ENCODE assay signal across 31 cellular contexts in genomic region chr2:118633371-118633770, GRCh38.
"Had no signal": no experiment of that assay in that cellular context is flagged by ENCODE, and none has a peak within 500 bp of the region (broad histone marks: within the 10 kb centered on the region; RNA-seq: fewer than 3 reads in every experiment).

No MANE protein-coding gene starts in this region.

- H3K27ac ChIP-seq: neural progenitor cell, ovary, parathyroid adenoma, psoas muscle, right lobe of liver, sigmoid colon, spleen, suprapubic skin, testis, tibial artery, transverse colon, upper lobe of right lung, uterus had no signal

- H3K4me3 Mint-ChIP-seq: naive B cell; natural killer cell treated with Interleukin-12 subunit alpha and Interleukin-12 subunit beta and Interleukin-15 and Interleukin-18, amount 100 ng/mL, for 72 hours; stimulated activated memory B cell treated with anti-CD40 and anti-IgM and Interleukin-4, amounts not matched to agents 10 μg/mL and 1 μg/mL and 100 μg/mL, for 72 hours; stimulated activated naive CD8-positive, alpha-beta T cell treated with anti-CD3 and anti-CD28 coated beads, Interleukin-15, amount 100 ng/mL, for 72 hours; type B pancreatic cell had no signal

- H2AFZ ChIP-seq: neural progenitor cell, parathyroid adenoma had no signal

- H3K4me2 ChIP-seq: neural progenitor cell, smooth muscle cell had no signal

- H3K9me3 ChIP-seq: ovary, psoas muscle, right lobe of liver, sigmoid colon, spleen, suprapubic skin, testis, tibial artery, transverse colon, upper lobe of right lung, uterus had no signal

- H3K36me3 Mint-ChIP-seq: naive thymus-derived CD8-positive, alpha-beta T cell; natural killer cell treated with Interleukin-12 subunit alpha and Interleukin-12 subunit beta and Interleukin-15 and Interleukin-18, amount 100 ng/mL, for 72 hours; neural progenitor cell; stimulated activated memory B cell treated with anti-CD40 and anti-IgM and Interleukin-4, amounts not matched to agents 10 μg/mL and 1 μg/mL and 100 μg/mL, for 72 hours; type B pancreatic cell had no signal

- H3K27ac Mint-ChIP-seq: naive B cell; natural killer cell treated with Interleukin-12 subunit alpha and Interleukin-12 subunit beta and Interleukin-15 and Interleukin-18, amount 100 ng/mL, for 72 hours; neural progenitor cell; progenitor cell of endocrine pancreas; stimulated activated memory B cell treated with anti-CD40 and anti-IgM and Interleukin-4, amounts not matched to agents 10 μg/mL and 1 μg/mL and 100 μg/mL, for 72 hours; stimulated activated naive CD8-positive, alpha-beta T cell treated with anti-CD3 and anti-CD28 coated beads, Interleukin-15, amount 100 ng/mL, for 72 hours; type B pancreatic cell had no signal

- H3K9me3 Mint-ChIP-seq: type B pancreatic cell had no signal

- H3K4me3 ChIP-seq: neural progenitor cell, ovary, psoas muscle, right lobe of liver, sigmoid colon, smooth muscle cell, spleen, suprapubic skin, testis, tibial artery, transverse colon, upper lobe of right lung, uterus had no signal

- H3K27me3 ChIP-seq: ovary, right lobe of liver, sigmoid colon, spleen, suprapubic skin, testis, tibial artery, transverse colon, upper lobe of right lung, uterus had no signal

- H3K4me1 Mint-ChIP-seq: naive B cell; stimulated activated memory B cell treated with anti-CD40 and anti-IgM and Interleukin-4, amounts not matched to agents 10 μg/mL and 1 μg/mL and 100 μg/mL, for 72 hours; stimulated activated naive CD8-positive, alpha-beta T cell treated with anti-CD3 and anti-CD28 coated beads, Interleukin-15, amount 100 ng/mL, for 72 hours had no signal

- DNase-seq: naive B cell; naive thymus-derived CD8-positive, alpha-beta T cell; occipital lobe; ovary; posterior cingulate gyrus; psoas muscle; right lobe of liver; sigmoid colon; spleen; stimulated activated CD4-positive, alpha-beta T cell treated with anti-CD3 and anti-CD28 coated beads, Interleukin-12 subunit alpha, Interleukin-12 subunit beta, amount 100 ng/mL, for 4 hours; stimulated activated CD4-positive, alpha-beta T cell treated with anti-CD3 and anti-CD28 coated beads, Interleukin-1b, Interleukin-23, amount 100 ng/mL, for 48 hours; stimulated activated CD4-positive, alpha-beta T cell treated with anti-CD3 and anti-CD28 coated beads, Interleukin-4, amount 100 ng/mL, for 1 hour; stimulated activated CD4-positive, alpha-beta T cell treated with anti-CD3 and anti-CD28 coated beads, Interleukin-4, amount 100 ng/mL, for 4 hours; stimulated activated CD8-positive, alpha-beta memory T cell treated with anti-CD3 and anti-CD28 coated beads, Interleukin-4, amount 100 ng/mL, for 48 hours; stimulated activated naive CD4-positive, alpha-beta T cell; stimulated activated naive CD8-positive, alpha-beta T cell treated with anti-CD3 and anti-CD28 coated beads, Interleukin-15, amount 100 ng/mL, for 72 hours; substantia nigra; testis; tibial artery; transverse colon; upper lobe of right lung; uterus had no signal

- H3K36me3 ChIP-seq: neural progenitor cell, ovary, right lobe of liver, sigmoid colon, spleen, suprapubic skin, tibial artery, transverse colon, upper lobe of right lung, uterus had no signal

- H3K4me1 ChIP-seq: neural progenitor cell, parathyroid adenoma, psoas muscle, right lobe of liver, sigmoid colon, spleen, suprapubic skin, testis, tibial artery, transverse colon, upper lobe of right lung, uterus had no signal

- H3K27me3 Mint-ChIP-seq: natural killer cell treated with Interleukin-12 subunit alpha and Interleukin-12 subunit beta and Interleukin-15 and Interleukin-18, amount 100 ng/mL, for 72 hours; stimulated activated memory B cell treated with anti-CD40 and anti-IgM and Interleukin-4, amounts not matched to agents 10 μg/mL and 1 μg/mL and 100 μg/mL, for 72 hours had no signal

- H3K79me2 ChIP-seq: parathyroid adenoma had no signal

- H3K9ac ChIP-seq: neural progenitor cell, parathyroid adenoma had no signal

- ATAC-seq: naive thymus-derived CD8-positive, alpha-beta T cell; natural killer cell treated with Interleukin-12 subunit alpha and Interleukin-12 subunit beta and Interleukin-15 and Interleukin-18, amount 100 ng/mL, for 72 hours; psoas muscle; right cardiac atrium; right lobe of liver; stimulated activated memory B cell treated with anti-CD40 and anti-IgM and Interleukin-4, amounts not matched to agents 10 μg/mL and 1 μg/mL and 100 μg/mL, for 72 hours; stimulated activated naive CD8-positive, alpha-beta T cell treated with anti-CD3 and anti-CD28 coated beads, Interleukin-15, amount 100 ng/mL, for 72 hours; upper lobe of right lung had no signal
